In genomic region chr4:8690811-8691775, GRCh38 we compare ENCODE assay signal across 20 cellular contexts.
A peak's percentile ranks its signal among the peaks of the same experiment; 100 is the strongest.
DNase-seq lines count a peak whose midpoint lies in the region; ATAC-seq and TF ChIP-seq lines count a peak whose summit lies in the region.
"Had no signal": no experiment of that assay in that cellular context is flagged by ENCODE, and none has a peak within 500 bp of the region (broad histone marks: within the 10 kb centered on the region; RNA-seq: fewer than 3 reads in every experiment).

No MANE protein-coding gene starts in this region.

- H3K9me3 ChIP-seq in endodermal cell (ENCODE audit: control insufficient read depth, low read length), result no peaks in the 10 kb centered on the region
- H3K9me3 ChIP-seq: Caco-2, Peyer's patch had no signal

- 90 to 91% methylated on average over 22 to 34 of the region's 34 CpGs for WGBS in endodermal cell (ENCODE audit: insufficient coverage in 1 of 2, insufficient read length in 1 of 2), 2 experiments

- no peaks in the 10 kb centered on the region for H3K36me3 ChIP-seq in endodermal cell (ENCODE audit: control insufficient read depth, insufficient read depth, low read length)
- H3K36me3 ChIP-seq: Peyer's patch had no signal

- H3K36me3 Mint-ChIP-seq in endodermal cell (ENCODE audit: low read depth), result no peaks in the 10 kb centered on the region
- no peaks in the 10 kb centered on the region for H3K36me3 Mint-ChIP-seq in osteocyte (ENCODE audit: unreplicated experiment)
- no peaks in the 10 kb centered on the region for H3K36me3 Mint-ChIP-seq in type B pancreatic cell
- H3K36me3 Mint-ChIP-seq: CD4-positive, CD25-positive, alpha-beta regulatory T cell had no signal

- peaks cover 50% of the 10 kb centered on the region for H3K27me3 Mint-ChIP-seq in endodermal cell (ENCODE audit: insufficient read depth)
- peaks cover 28% of the 10 kb centered on the region for H3K27me3 Mint-ChIP-seq in osteocyte (ENCODE audit: unreplicated experiment)
- peaks cover 78% of the 10 kb centered on the region for H3K27me3 Mint-ChIP-seq in type B pancreatic cell

- no peaks in the 10 kb centered on the region for H3K9me3 Mint-ChIP-seq in endodermal cell
- no peaks in the 10 kb centered on the region for H3K9me3 Mint-ChIP-seq in osteocyte (ENCODE audit: unreplicated experiment)
- H3K9me3 Mint-ChIP-seq in type B pancreatic cell, result no peaks in the 10 kb centered on the region

- TF ChIP-seq CTCF in endodermal cell (conservative IDR thresholded peaks at IDR 0.05), result no peak
- TF ChIP-seq CTCF in osteocyte (IDR thresholded peaks at IDR 0.05), result no peak
- TF ChIP-seq CTCF in type B pancreatic cell (conservative IDR thresholded peaks at IDR 0.05), result no peak

- H3K27ac Mint-ChIP-seq in endodermal cell (no peak overlapping the region), osteocyte (ENCODE audit: unreplicated experiment) (no peak overlapping the region), type B pancreatic cell (no peak overlapping the region)
- H3K27ac Mint-ChIP-seq: B cell; CD4-positive, CD25-positive, alpha-beta regulatory T cell had no signal

- H3K27ac ChIP-seq in endodermal cell (ENCODE audit: low read depth, low read length), result no peak overlapping the region
- H3K27ac ChIP-seq: Peyer's patch had no signal

- no peak overlapping the region for H3K9ac ChIP-seq in endodermal cell (ENCODE audit: extremely low read depth, low read length, poor library complexity, severe bottlenecking)

- ATAC-seq in GM21515 (IDR thresholded peaks at IDR 0.05; ENCODE audit: unreplicated experiment) (no peak), HG02870 (IDR thresholded peaks at IDR 0.05; ENCODE audit: unreplicated experiment) (no peak)

- H3K4me1 Mint-ChIP-seq in endodermal cell (peaks cover 2% of the 10 kb centered on the region), osteocyte (ENCODE audit: unreplicated experiment) (no peaks in the 10 kb centered on the region), type B pancreatic cell (ENCODE audit: unreplicated experiment) (no peaks in the 10 kb centered on the region)
- H3K4me1 Mint-ChIP-seq: B cell; CD4-positive, CD25-positive, alpha-beta regulatory T cell had no signal

- H3K4me1 ChIP-seq in endodermal cell (ENCODE audit: control insufficient read depth, insufficient read depth, low read length), result no peaks in the 10 kb centered on the region
- H3K4me1 ChIP-seq: Caco-2, Peyer's patch had no signal

- H3K27me3 ChIP-seq in endodermal cell (ENCODE audit: control insufficient read depth, insufficient read depth, low read length, poor library complexity, severe bottlenecking), result peaks cover 34% of the 10 kb centered on the region
- H3K27me3 ChIP-seq: Peyer's patch had no signal

- H3K4me3 Mint-ChIP-seq in endodermal cell (no peak overlapping the region), osteocyte (ENCODE audit: unreplicated experiment) (no peak overlapping the region), type B pancreatic cell (no peak overlapping the region)
- H3K4me3 Mint-ChIP-seq: B cell; CD4-positive, CD25-positive, alpha-beta regulatory T cell had no signal

- DNase-seq in activated effector memory CD4-positive, alpha-beta T cell treated with anti-CD3 and anti-CD28 coated beads, Interleukin-2, amount 50 U/mL, for 16 hours, result peak; percentile 44
- no peak for DNase-seq in activated effector memory CD4-positive, alpha-beta T cell treated with Interleukin-2 at 50 U/mL for 16 hours
- DNase-seq in endodermal cell (peak; percentile 20), osteocyte (ENCODE audit: extremely low spot score, unreplicated experiment) (peak; percentile 68), type B pancreatic cell (ENCODE audit: extremely low spot score, unreplicated experiment) (peak; percentile 45), NCI-H2029 (lab: John Stamatoyannopoulos, UW) (no peak)
- DNase-seq: Caco-2; CD4-positive, CD25-positive, alpha-beta regulatory T cell; HCEC 1CT; IMR-90; Karpas-422; NCI-H1436; NCI-H1930; NCI-H2171; NCI-H446 treated with DMSO at 0.1 percent for 48 hours; NCI-H69 had no signal

- no peak overlapping the region for H3K4me3 ChIP-seq in endodermal cell (ENCODE audit: low read length)
- H3K4me3 ChIP-seq: Peyer's patch had no signal

Comparison
In these comparisons a context has a peak if more than half of its experiments do, and no peak if none do; other contexts are left out.
1. DNase-seq: peak in activated effector memory CD4-positive, alpha-beta T cell treated with anti-CD3 and anti-CD28 coated beads, Interleukin-2, amount 50 U/mL, for 16 hours (single experiment), endodermal cell (single experiment), osteocyte (single experiment) and type B pancreatic cell (single experiment); none in activated effector memory CD4-positive, alpha-beta T cell treated with Interleukin-2 at 50 U/mL for 16 hours (single experiment) and NCI-H2029 (single experiment).